ENCODE assay signal across 1 cellular context in the genomic region with DNA sequence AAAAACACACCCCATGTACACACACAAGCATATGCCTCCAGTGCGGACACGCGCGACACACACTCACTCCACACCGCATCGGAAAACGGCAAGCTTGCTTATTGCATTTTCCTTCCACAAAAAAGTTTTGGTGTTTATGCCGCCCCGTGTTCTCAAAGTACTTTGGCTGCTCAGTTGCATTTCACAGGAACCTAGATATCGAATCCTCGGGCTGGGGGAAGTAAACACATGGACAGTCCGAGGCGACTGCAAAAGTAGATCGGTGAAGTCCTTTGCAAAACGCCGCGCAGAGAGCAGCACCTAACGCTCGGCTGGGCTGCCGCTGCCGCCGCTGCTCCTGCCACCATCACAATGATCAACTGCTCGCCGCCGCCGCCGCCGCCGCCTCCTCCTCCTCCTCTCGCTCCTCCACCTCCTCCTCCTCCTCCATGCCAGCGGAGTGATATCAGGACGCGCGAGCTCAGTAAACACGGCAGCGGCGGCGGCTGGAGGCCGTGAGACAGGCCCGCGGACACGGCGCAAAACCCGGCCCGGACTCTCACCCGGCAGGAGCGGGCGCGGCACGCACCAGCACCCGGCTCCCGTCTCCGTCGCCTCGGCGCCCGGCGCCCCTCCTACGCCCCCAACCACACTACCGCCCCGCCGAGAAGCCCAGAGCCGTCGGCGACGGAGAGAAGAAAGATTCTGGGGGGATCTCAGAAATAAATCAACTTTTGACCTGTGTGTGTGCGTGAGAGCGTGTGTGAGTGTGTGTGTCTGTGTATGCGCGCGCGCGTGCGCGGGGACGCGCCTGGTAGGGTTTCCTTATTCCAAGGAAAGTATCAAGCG.
TF ChIP-seq lines count a peak whose summit lies in the region.

Gene MAML3, minus strand, starts transcription at position 441 of the 828 bp plus-strand sequence. CDS start 857 bp downstream, outside the sequence.

TF ChIP-seq in HEK293, 187 proteins besides CTCF, POLR2A, EP300 and RAD21 (continued from another document and continues in another):
- peak; percentile 85 for TF ChIP-seq ZNF692 (tag by site-specific recombination; IDR thresholded peaks at IDR 0.05)
- peak; percentile 79 for TF ChIP-seq ZNF596 (tag by site-specific recombination; IDR thresholded peaks at IDR 0.05)
- peak; percentile 80; the same call in 1 of the 2 replicates for TF ChIP-seq KLF8 (tag by site-specific recombination; IDR thresholded peaks at IDR 0.05)
- TF ChIP-seq ZSCAN30 (tag by site-specific recombination; IDR thresholded peaks at IDR 0.05) = peak; percentile 99
- TF ChIP-seq ZNF311 (tag by site-specific recombination; IDR thresholded peaks at IDR 0.05; ENCODE audit: borderline replicate concordance) = no peak
- no peak for TF ChIP-seq ZNF677 (tag by site-specific recombination; IDR thresholded peaks at IDR 0.05)
- 0 out of 2 replicates have a peak, but pooled peaks have one; percentile 86 for TF ChIP-seq ZNF785 (tag by site-specific recombination; IDR thresholded peaks at IDR 0.05)
- TF ChIP-seq HOXD13 (CRISPR knock-in tag; IDR thresholded peaks at IDR 0.05; ENCODE audit: borderline replicate concordance) = no peak
- TF ChIP-seq INSM2 (tag by site-specific recombination; IDR thresholded peaks at IDR 0.05) = peak; percentile 63; the same call in 1 of the 2 replicates
- no peak for TF ChIP-seq REPIN1 (tag by site-specific recombination; IDR thresholded peaks at IDR 0.05; ENCODE audit: low read depth)
- peak; percentile 96 for TF ChIP-seq ZNF366 (tag by site-specific recombination; conservative IDR thresholded peaks at IDR 0.05)
- TF ChIP-seq IKZF3 (tag by site-specific recombination; IDR thresholded peaks at IDR 0.05) = peak; percentile 85
- TF ChIP-seq, protein P1, sequence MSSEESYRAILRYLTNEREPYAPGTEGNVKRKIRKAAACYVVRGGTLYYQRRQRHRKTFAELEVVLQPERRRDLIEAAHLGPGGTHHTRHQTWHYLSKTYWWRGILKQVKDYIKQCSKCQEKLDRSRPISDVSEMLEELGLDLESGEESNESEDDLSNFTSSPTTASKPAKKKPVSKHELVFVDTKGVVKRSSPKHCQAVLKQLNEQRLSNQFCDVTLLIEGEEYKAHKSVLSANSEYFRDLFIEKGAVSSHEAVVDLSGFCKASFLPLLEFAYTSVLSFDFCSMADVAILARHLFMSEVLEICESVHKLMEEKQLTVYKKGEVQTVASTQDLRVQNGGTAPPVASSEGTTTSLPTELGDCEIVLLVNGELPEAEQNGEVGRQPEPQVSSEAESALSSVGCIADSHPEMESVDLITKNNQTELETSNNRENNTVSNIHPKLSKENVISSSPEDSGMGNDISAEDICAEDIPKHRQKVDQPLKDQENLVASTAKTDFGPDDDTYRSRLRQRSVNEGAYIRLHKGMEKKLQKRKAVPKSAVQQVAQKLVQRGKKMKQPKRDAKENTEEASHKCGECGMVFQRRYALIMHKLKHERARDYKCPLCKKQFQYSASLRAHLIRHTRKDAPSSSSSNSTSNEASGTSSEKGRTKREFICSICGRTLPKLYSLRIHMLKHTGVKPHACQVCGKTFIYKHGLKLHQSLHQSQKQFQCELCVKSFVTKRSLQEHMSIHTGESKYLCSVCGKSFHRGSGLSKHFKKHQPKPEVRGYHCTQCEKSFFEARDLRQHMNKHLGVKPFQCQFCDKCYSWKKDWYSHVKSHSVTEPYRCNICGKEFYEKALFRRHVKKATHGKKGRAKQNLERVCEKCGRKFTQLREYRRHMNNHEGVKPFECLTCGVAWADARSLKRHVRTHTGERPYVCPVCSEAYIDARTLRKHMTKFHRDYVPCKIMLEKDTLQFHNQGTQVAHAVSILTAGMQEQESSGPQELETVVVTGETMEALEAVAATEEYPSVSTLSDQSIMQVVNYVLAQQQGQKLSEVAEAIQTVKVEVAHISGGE (tag by site-specific recombination; conservative IDR thresholded peaks at IDR 0.05; ENCODE audit: low read depth) = peak; percentile 38
- peak; percentile 91 for TF ChIP-seq ZBTB6 (tag by site-specific recombination; IDR thresholded peaks at IDR 0.05)
- peak; percentile 60 for TF ChIP-seq WT1 (tag by site-specific recombination; IDR thresholded peaks at IDR 0.05)
- TF ChIP-seq ZFP37 (tag by site-specific recombination; IDR thresholded peaks at IDR 0.05) = peak; percentile 95
- no peak for TF ChIP-seq ZNF112 (tag by site-specific recombination; IDR thresholded peaks at IDR 0.05)
- peak; percentile 74 for TF ChIP-seq ZXDB (tag by site-specific recombination; IDR thresholded peaks at IDR 0.05)
- TF ChIP-seq ZNF26 (tag by site-specific recombination; IDR thresholded peaks at IDR 0.05) = no peak
- no peak for TF ChIP-seq MEIS1 (CRISPR knock-in tag; IDR thresholded peaks at IDR 0.05; ENCODE audit: borderline replicate concordance)
- no peak for TF ChIP-seq ZNF830 (tag by site-specific recombination; IDR thresholded peaks at IDR 0.05; ENCODE audit: low read depth)
- TF ChIP-seq ZNF501 (tag by site-specific recombination; IDR thresholded peaks at IDR 0.05) = peak; percentile 92; the same call in 1 of the 2 replicates
- TF ChIP-seq ZNF140 (tag by site-specific recombination; IDR thresholded peaks at IDR 0.05) = no peak
- TF ChIP-seq ZNF624 (tag by site-specific recombination; IDR thresholded peaks at IDR 0.05) = no peak
- no peak for TF ChIP-seq ZNF354C (tag by site-specific recombination; IDR thresholded peaks at IDR 0.05; ENCODE audit: borderline replicate concordance, low read depth)
- peak; percentile 71 for TF ChIP-seq ZBTB20 (tag by site-specific recombination; IDR thresholded peaks at IDR 0.05)
- 0 out of 2 replicates have a peak, but pooled peaks have one; percentile 7 for TF ChIP-seq GFI1B (tag by site-specific recombination; IDR thresholded peaks at IDR 0.05)
- TF ChIP-seq ZNF292 (tag by site-specific recombination; IDR thresholded peaks at IDR 0.05; ENCODE audit: borderline replicate concordance, low read depth) = no peak
- TF ChIP-seq ZNF654 (tag by site-specific recombination; IDR thresholded peaks at IDR 0.05; ENCODE audit: low read depth) = no peak
- TF ChIP-seq, protein P2, sequence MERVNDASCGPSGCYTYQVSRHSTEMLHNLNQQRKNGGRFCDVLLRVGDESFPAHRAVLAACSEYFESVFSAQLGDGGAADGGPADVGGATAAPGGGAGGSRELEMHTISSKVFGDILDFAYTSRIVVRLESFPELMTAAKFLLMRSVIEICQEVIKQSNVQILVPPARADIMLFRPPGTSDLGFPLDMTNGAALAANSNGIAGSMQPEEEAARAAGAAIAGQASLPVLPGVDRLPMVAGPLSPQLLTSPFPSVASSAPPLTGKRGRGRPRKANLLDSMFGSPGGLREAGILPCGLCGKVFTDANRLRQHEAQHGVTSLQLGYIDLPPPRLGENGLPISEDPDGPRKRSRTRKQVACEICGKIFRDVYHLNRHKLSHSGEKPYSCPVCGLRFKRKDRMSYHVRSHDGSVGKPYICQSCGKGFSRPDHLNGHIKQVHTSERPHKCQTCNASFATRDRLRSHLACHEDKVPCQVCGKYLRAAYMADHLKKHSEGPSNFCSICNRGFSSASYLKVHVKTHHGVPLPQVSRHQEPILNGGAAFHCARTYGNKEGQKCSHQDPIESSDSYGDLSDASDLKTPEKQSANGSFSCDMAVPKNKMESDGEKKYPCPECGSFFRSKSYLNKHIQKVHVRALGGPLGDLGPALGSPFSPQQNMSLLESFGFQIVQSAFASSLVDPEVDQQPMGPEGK (tag by site-specific recombination; IDR thresholded peaks at IDR 0.05) = peak; percentile 56; the same call in 1 of the 2 replicates
- no peak for TF ChIP-seq ZNF488 (tag by site-specific recombination; IDR thresholded peaks at IDR 0.05)
- TF ChIP-seq ZNF398 (tag by site-specific recombination; IDR thresholded peaks at IDR 0.05) = peak; percentile 85
- TF ChIP-seq KLF9 (tag by site-specific recombination; IDR thresholded peaks at IDR 0.05; ENCODE audit: low read depth) = peak; percentile 50; the same call in 1 of the 2 replicates
- TF ChIP-seq BCL11B (tag by site-specific recombination; IDR thresholded peaks at IDR 0.05; ENCODE audit: low read depth) = peak; percentile 81; the same call in 1 of the 2 replicates
- TF ChIP-seq, protein P3, sequence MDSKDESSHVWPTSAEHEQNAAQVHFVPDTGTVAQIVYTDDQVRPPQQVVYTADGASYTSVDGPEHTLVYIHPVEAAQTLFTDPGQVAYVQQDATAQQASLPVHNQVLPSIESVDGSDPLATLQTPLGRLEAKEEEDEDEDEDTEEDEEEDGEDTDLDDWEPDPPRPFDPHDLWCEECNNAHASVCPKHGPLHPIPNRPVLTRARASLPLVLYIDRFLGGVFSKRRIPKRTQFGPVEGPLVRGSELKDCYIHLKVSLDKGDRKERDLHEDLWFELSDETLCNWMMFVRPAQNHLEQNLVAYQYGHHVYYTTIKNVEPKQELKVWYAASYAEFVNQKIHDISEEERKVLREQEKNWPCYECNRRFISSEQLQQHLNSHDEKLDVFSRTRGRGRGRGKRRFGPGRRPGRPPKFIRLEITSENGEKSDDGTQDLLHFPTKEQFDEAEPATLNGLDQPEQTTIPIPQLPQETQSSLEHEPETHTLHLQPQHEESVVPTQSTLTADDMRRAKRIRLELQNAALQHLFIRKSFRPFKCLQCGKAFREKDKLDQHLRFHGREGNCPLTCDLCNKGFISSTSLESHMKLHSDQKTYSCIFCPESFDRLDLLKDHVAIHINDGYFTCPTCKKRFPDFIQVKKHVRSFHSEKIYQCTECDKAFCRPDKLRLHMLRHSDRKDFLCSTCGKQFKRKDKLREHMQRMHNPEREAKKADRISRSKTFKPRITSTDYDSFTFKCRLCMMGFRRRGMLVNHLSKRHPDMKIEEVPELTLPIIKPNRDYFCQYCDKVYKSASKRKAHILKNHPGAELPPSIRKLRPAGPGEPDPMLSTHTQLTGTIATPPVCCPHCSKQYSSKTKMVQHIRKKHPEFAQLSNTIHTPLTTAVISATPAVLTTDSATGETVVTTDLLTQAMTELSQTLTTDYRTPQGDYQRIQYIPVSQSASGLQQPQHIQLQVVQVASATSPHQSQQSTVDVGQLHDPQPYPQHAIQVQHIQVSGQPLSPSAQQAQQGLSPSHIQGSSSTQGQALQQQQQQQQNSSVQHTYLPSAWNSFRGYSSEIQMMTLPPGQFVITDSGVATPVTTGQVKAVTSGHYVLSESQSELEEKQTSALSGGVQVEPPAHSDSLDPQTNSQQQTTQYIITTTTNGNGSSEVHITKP (tag by site-specific recombination; IDR thresholded peaks at IDR 0.05) = peak; percentile 25; the same call in 1 of the 2 replicates
- TF ChIP-seq SP3 (tag by site-specific recombination; IDR thresholded peaks at IDR 0.05) = peak; percentile 78
- TF ChIP-seq ZNF510 (tag by site-specific recombination; IDR thresholded peaks at IDR 0.05; ENCODE audit: insufficient replicate concordance) = no peak
- TF ChIP-seq HOXC10 (CRISPR knock-in tag; IDR thresholded peaks at IDR 0.05) = no peak
